26 cellular contexts compared by ENCODE assay signal in genomic region chr7:64544010-64544409, GRCh38. TPM values are rescaled to one million over a fixed set of nuclear protein-coding genes. Genes with fewer than 3 reads are reported as not detected.
"Had no signal": no experiment of that assay in that cellular context is flagged by ENCODE, and none has a peak within 500 bp of the region (broad histone marks: within the 10 kb centered on the region; RNA-seq: fewer than 3 reads in every experiment).

No MANE protein-coding gene starts in this region.

- H3K27me3 Mint-ChIP-seq: activated CD4-positive, alpha-beta T cell treated with anti-CD3 and anti-CD28 coated beads for 36 hours; activated CD8-positive, alpha-beta memory T cell treated with anti-CD3 and anti-CD28 coated beads, Interleukin-2, amount 10 ng/mL, durations not matched to agents 7 days and 5 days; activated naive CD4-positive, alpha-beta T cell treated with anti-CD3 and anti-CD28 coated beads, Interleukin-2, amount 50 U/mL, for 24 hours; activated naive CD8-positive, alpha-beta T cell treated with anti-CD3 and anti-CD28 coated beads, Interleukin-2, amount 50 U/mL, for 24 hours; central memory CD8-positive, alpha-beta T cell; stimulated activated memory B cell treated with anti-CD40 and anti-IgM and Interleukin-4, amounts not matched to agents 10 μg/mL and 1 μg/mL and 100 μg/mL, for 72 hours; stimulated activated naive CD8-positive, alpha-beta T cell treated with anti-CD3 and anti-CD28 coated beads, Interleukin-15, amount 100 ng/mL, for 72 hours; type B pancreatic cell had no signal

- H3K4me1 Mint-ChIP-seq: neural progenitor cell had no signal

- H3K27ac Mint-ChIP-seq: activated CD4-positive, alpha-beta T cell treated with anti-CD3 and anti-CD28 coated beads for 36 hours; activated CD8-positive, alpha-beta memory T cell treated with anti-CD3 and anti-CD28 coated beads, Interleukin-2, amount 10 ng/mL, durations not matched to agents 7 days and 5 days; activated CD8-positive, alpha-beta T cell treated with anti-CD3 and anti-CD28 coated beads, Interleukin-2, amount 10 ng/mL, durations not matched to agents 7 days and 5 days; activated naive CD4-positive, alpha-beta T cell treated with anti-CD3 and anti-CD28 coated beads, Interleukin-2, amount 50 U/mL, for 24 hours; activated naive CD8-positive, alpha-beta T cell treated with anti-CD3 and anti-CD28 coated beads, Interleukin-2, amount 50 U/mL, for 24 hours; activated T-helper 2 cell treated with anti-CD3 and anti-CD28 coated beads, Interferon-gamma antibody, Interleukin-2, Interleukin-4, amounts not matched to agents 10 μg/mL and 5 μg/mL and 100 μg/mL, durations not matched to agents 14 hours and 24 hours and 36 hours; natural killer cell; neural progenitor cell; stimulated activated memory B cell treated with anti-CD40 and anti-IgM and Interleukin-4, amounts not matched to agents 10 μg/mL and 1 μg/mL and 100 μg/mL, for 72 hours; stimulated activated naive CD8-positive, alpha-beta T cell treated with anti-CD3 and anti-CD28 coated beads, Interleukin-15, amount 100 ng/mL, for 72 hours; type B pancreatic cell had no signal

- H3K4me3 Mint-ChIP-seq: activated CD4-positive, alpha-beta T cell treated with anti-CD3 and anti-CD28 coated beads for 36 hours; activated CD8-positive, alpha-beta memory T cell treated with anti-CD3 and anti-CD28 coated beads, Interleukin-2, amount 10 ng/mL, durations not matched to agents 7 days and 5 days; activated CD8-positive, alpha-beta T cell treated with anti-CD3 and anti-CD28 coated beads, Interleukin-2, amount 10 ng/mL, durations not matched to agents 7 days and 5 days; activated naive CD4-positive, alpha-beta T cell treated with anti-CD3 and anti-CD28 coated beads, Interleukin-2, amount 50 U/mL, for 24 hours; activated naive CD8-positive, alpha-beta T cell treated with anti-CD3 and anti-CD28 coated beads, Interleukin-2, amount 50 U/mL, for 24 hours; central memory CD8-positive, alpha-beta T cell; natural killer cell; neural progenitor cell; stimulated activated memory B cell treated with anti-CD40 and anti-IgM and Interleukin-4, amounts not matched to agents 10 μg/mL and 1 μg/mL and 100 μg/mL, for 72 hours; stimulated activated naive CD8-positive, alpha-beta T cell treated with anti-CD3 and anti-CD28 coated beads, Interleukin-15, amount 100 ng/mL, for 72 hours; type B pancreatic cell had no signal

- H3K36me3 Mint-ChIP-seq: natural killer cell had no signal

- ATAC-seq: activated CD4-positive, alpha-beta T cell treated with anti-CD3 and anti-CD28 coated beads for 36 hours; activated CD8-positive, alpha-beta memory T cell treated with anti-CD3 and anti-CD28 coated beads, Interleukin-2, amount 10 ng/mL, durations not matched to agents 7 days and 5 days; activated CD8-positive, alpha-beta T cell treated with anti-CD3 and anti-CD28 coated beads, Interleukin-2, amount 10 ng/mL, durations not matched to agents 7 days and 5 days; activated naive CD8-positive, alpha-beta T cell treated with anti-CD3 and anti-CD28 coated beads, Interleukin-2, amount 50 U/mL, for 24 hours; heart right ventricle; natural killer cell; stimulated activated memory B cell treated with anti-CD40 and anti-IgM and Interleukin-4, amounts not matched to agents 10 μg/mL and 1 μg/mL and 100 μg/mL, for 72 hours; stimulated activated naive CD8-positive, alpha-beta T cell treated with anti-CD3 and anti-CD28 coated beads, Interleukin-15, amount 100 ng/mL, for 72 hours had no signal

- H3K9me3 Mint-ChIP-seq: activated naive CD4-positive, alpha-beta T cell treated with anti-CD3 and anti-CD28 coated beads, Interleukin-2, amount 50 U/mL, for 24 hours; central memory CD8-positive, alpha-beta T cell; natural killer cell; stimulated activated memory B cell treated with anti-CD40 and anti-IgM and Interleukin-4, amounts not matched to agents 10 μg/mL and 1 μg/mL and 100 μg/mL, for 72 hours; stimulated activated naive CD8-positive, alpha-beta T cell treated with anti-CD3 and anti-CD28 coated beads, Interleukin-15, amount 100 ng/mL, for 72 hours; type B pancreatic cell had no signal

- DNase-seq: activated CD4-positive, alpha-beta T cell treated with anti-CD3 and anti-CD28 coated beads for 36 hours; activated CD4-positive, CD25-positive, alpha-beta regulatory T cell; activated CD8-positive, alpha-beta memory T cell treated with anti-CD3 and anti-CD28 coated beads, Interleukin-2, amount 10 ng/mL, durations not matched to agents 7 days and 5 days; activated CD8-positive, alpha-beta T cell treated with anti-CD3 and anti-CD28 coated beads, Interleukin-2, amount 10 ng/mL, durations not matched to agents 7 days and 5 days; activated naive CD8-positive, alpha-beta T cell treated with anti-CD3 and anti-CD28 coated beads, Interleukin-2, amount 50 U/mL, for 24 hours; activated T-cell treated with anti-CD3 and anti-CD28 coated beads, Interleukin-2, amount 50 U/mL, for 48 hours; dermis blood vessel endothelial cell; effector CD8-positive, alpha-beta T cell; esophagus squamous epithelium; foreskin melanocyte; heart right ventricle; natural killer cell; occipital lobe; stimulated activated CD4-positive, alpha-beta T cell treated with anti-CD3 and anti-CD28 coated beads, Interleukin-1b, Interleukin-23, amount 100 ng/mL, for 48 hours; stimulated activated CD4-positive, alpha-beta T cell treated with anti-CD3 and anti-CD28 coated beads, Interleukin-4, amount 100 ng/mL, for 4 hours; stimulated activated CD8-positive, alpha-beta memory T cell treated with anti-CD3 and anti-CD28 coated beads, Interleukin-4, amount 100 ng/mL, for 48 hours; stimulated activated naive CD8-positive, alpha-beta T cell treated with anti-CD3 and anti-CD28 coated beads, Interleukin-15, amount 100 ng/mL, for 72 hours; substantia nigra; uterus had no signal

RNA-seq across cellular contexts. Expression of gene ZNF680, which starts 18.9 kb away (rescaled TPM):
- total RNA-seq: smooth muscle cell had no signal
